Comparison of ENCODE assay signal across 8 cellular contexts in the genomic region with DNA sequence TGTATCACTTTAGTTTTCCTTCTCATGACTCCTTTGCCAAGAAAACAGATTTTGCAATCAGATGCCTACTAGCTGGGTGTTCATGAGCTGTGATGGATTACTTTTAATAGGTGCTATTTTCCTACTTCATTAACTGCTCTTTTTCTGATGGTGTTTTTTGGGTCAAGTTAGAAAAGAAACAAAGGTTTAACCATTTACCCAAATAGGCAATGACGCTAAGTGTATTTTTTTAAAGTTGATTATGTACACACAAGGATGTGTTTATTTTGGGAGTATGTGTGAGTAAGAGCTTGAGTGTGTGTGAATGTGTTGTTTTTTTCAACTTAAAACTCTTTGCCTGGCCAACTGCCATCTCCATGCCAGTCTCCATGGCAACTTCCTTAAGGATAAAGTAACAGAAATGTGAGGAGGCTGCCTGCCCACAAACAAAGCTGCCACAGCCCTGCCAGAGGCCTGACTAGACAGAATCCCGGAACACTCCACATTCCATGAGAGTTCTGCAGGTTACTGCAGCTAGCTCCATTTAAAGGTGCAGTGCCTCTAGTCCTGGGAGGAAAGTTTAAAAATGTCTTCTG.
A peak's percentile ranks its signal among the peaks of the same experiment; 100 is the strongest.
DNase-seq lines count a peak whose midpoint lies in the region; ATAC-seq and TF ChIP-seq lines count a peak whose summit lies in the region.

No MANE protein-coding gene starts in this region.

- no peaks in the 10 kb centered on the region for H3K9me3 Mint-ChIP-seq in activated naive CD4-positive, alpha-beta T cell treated with anti-CD3 and anti-CD28 coated beads, Interleukin-2, amount 10 ng/mL, durations not matched to agents 7 days and 5 days

- ATAC-seq in GM18520 (IDR thresholded peaks at IDR 0.05; ENCODE audit: unreplicated experiment) = no peak

- no peak for TF ChIP-seq CTCF in dorsolateral prefrontal cortex (IDR thresholded peaks at IDR 0.05 in 54 of 56, conservative IDR thresholded peaks at IDR 0.05 in 2 of 56; ENCODE audit: low read depth in 1 of 56, partially characterized antibody in 56 of 56)

- intact Hi-C loops in dorsolateral prefrontal cortex (cut with DNase I) = no loop called here

- peak overlapping the region in 20 of 59 donors; percentile 5 to 66 (median 30) for H3K27ac ChIP-seq in dorsolateral prefrontal cortex

- no peak overlapping the region for H3K4me3 Mint-ChIP-seq in activated naive CD4-positive, alpha-beta T cell treated with anti-CD3 and anti-CD28 coated beads, Interleukin-2, amount 10 ng/mL, durations not matched to agents 7 days and 5 days

- no peaks in the 10 kb centered on the region for H3K27me3 Mint-ChIP-seq in activated naive CD4-positive, alpha-beta T cell treated with anti-CD3 and anti-CD28 coated beads, Interleukin-2, amount 10 ng/mL, durations not matched to agents 7 days and 5 days

- H3K27me3 ChIP-seq in dorsolateral prefrontal cortex = no peaks in the 10 kb centered on the region

- H3K4me3 ChIP-seq in dorsolateral prefrontal cortex = no peak overlapping the region

- DNase-seq in DMS79 treated with DMSO at 0.1 percent for 48 hours (lab: John Stamatoyannopoulos, UW) = peak; percentile 80
- DNase-seq in NCI-H446 treated with DMSO at 0.1 percent for 48 hours (lab: John Stamatoyannopoulos, UW) = peak; percentile 76
- peak; percentile 16 to 84 (median 69) for DNase-seq in dorsolateral prefrontal cortex
- peak; percentile 60 for DNase-seq in medulla oblongata (ENCODE audit: extremely low spot score)
- DNase-seq in activated CD4-positive, alpha-beta T cell treated with anti-CD3 and anti-CD28 coated beads for 4 hours = no peak
- DNase-seq in activated naive CD4-positive, alpha-beta T cell treated with anti-CD3 and anti-CD28 coated beads, Interleukin-2, amount 10 ng/mL, durations not matched to agents 7 days and 5 days = no peak
- DNase-seq in activated CD8-positive, alpha-beta memory T cell treated with anti-CD3 and anti-CD28 coated beads, Interleukin-2, amount 50 U/mL, for 4 hours = no peak

- CTCF ChIA-PET in activated naive CD4-positive, alpha-beta T cell treated with anti-CD3 and anti-CD28 coated beads, Interleukin-2, amount 10 ng/mL, durations not matched to agents 7 days and 5 days (lab: Charles Lee) = interaction anchor here (0.8 kb wide), 1 partner anchor 13 kb away, joined by 3 read pairs; no protein-coding TSS in a partner anchor

- no peak overlapping the region for H3K27ac Mint-ChIP-seq in activated naive CD4-positive, alpha-beta T cell treated with anti-CD3 and anti-CD28 coated beads, Interleukin-2, amount 10 ng/mL, durations not matched to agents 7 days and 5 days

- no peaks in the 10 kb centered on the region for H3K4me1 Mint-ChIP-seq in activated naive CD4-positive, alpha-beta T cell treated with anti-CD3 and anti-CD28 coated beads, Interleukin-2, amount 10 ng/mL, durations not matched to agents 7 days and 5 days

- no peaks in the 10 kb centered on the region for H3K36me3 Mint-ChIP-seq in activated naive CD4-positive, alpha-beta T cell treated with anti-CD3 and anti-CD28 coated beads, Interleukin-2, amount 10 ng/mL, durations not matched to agents 7 days and 5 days

Comparison
In these comparisons a context has a peak if more than half of its experiments do, and no peak if none do; other contexts are left out.
1. DNase-seq: peak in DMS79 treated with DMSO at 0.1 percent for 48 hours (single experiment), NCI-H446 treated with DMSO at 0.1 percent for 48 hours (single experiment), dorsolateral prefrontal cortex (10 of 10) and medulla oblongata (single experiment); none in activated CD4-positive, alpha-beta T cell treated with anti-CD3 and anti-CD28 coated beads for 4 hours (0 of 2), activated naive CD4-positive, alpha-beta T cell treated with anti-CD3 and anti-CD28 coated beads, Interleukin-2, amount 10 ng/mL, durations not matched to agents 7 days and 5 days (single experiment) and activated CD8-positive, alpha-beta memory T cell treated with anti-CD3 and anti-CD28 coated beads, Interleukin-2, amount 50 U/mL, for 4 hours (single experiment).